In the genomic region with DNA sequence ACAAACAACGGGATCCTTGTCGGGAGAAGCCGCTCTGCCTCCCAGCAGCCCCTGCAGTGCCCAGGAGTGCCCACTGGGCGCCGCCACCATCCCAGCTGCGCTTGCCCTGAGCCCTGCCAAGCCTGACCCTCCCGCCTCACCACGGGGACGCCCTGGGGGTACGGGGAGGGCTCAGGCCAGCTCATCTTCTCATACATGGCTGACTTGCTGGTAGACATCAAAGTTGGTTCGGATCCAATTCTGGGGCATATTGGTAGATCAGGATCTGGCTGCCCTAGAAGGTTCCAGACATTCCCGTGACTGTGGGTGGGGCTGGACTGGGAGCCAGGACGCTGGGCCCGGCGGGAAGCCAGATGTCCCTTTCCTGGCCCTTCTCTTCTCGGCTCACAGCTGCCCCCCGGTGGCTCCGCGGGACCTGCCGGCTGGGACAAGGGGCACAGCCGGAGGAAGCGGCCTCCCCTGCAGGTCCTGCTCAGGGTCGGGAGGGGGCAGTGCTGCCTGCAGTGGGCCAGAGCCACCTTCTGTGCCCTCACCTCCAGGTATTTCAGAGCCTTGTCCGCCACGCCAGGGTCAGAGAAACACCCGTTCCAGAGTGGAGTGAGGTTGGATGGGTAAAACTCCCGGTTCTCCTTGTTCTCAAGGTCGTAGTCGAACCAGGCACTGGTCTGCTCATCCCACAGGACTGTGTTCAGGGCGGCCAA, we compare ENCODE assay signal across 1 cellular context.
A peak's percentile ranks its signal among the peaks of the same experiment; 100 is the strongest.
TF ChIP-seq lines count a peak whose summit lies in the region.

No MANE protein-coding gene starts in this region.

TF ChIP-seq in HepG2, 621 proteins besides CTCF, POLR2A, EP300 and RAD21 (continued from another document and continues in another):
- TF ChIP-seq, protein P1, sequence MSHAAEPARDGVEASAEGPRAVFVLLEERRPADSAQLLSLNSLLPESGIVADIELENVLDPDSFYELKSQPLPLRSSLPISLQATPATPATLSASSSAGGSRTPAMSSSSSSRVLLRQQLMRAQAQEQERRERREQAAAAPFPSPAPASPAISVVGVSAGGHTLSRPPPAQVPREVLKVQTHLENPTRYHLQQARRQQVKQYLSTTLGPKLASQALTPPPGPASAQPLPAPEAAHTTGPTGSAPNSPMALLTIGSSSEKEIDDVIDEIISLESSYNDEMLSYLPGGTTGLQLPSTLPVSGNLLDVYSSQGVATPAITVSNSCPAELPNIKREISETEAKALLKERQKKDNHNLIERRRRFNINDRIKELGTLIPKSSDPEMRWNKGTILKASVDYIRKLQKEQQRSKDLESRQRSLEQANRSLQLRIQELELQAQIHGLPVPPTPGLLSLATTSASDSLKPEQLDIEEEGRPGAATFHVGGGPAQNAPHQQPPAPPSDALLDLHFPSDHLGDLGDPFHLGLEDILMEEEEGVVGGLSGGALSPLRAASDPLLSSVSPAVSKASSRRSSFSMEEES (CRISPR knock-in tag; IDR thresholded peaks at IDR 0.05), result peak; percentile 66
- TF ChIP-seq ZNF350 (CRISPR knock-in tag; IDR thresholded peaks at IDR 0.05; ENCODE audit: borderline replicate concordance, low read depth) (peak; percentile 90), ZNF513 (CRISPR knock-in tag; conservative IDR thresholded peaks at IDR 0.05) (no peak), SNRNP70 (IDR thresholded peaks at IDR 0.05; ENCODE audit: low read depth, low read length) (no peak), ZNF556 (CRISPR knock-in tag; IDR thresholded peaks at IDR 0.05; ENCODE audit: borderline replicate concordance) (no peak; the same call in 1 of the 2 replicates), PLRG1 (conservative IDR thresholded peaks at IDR 0.05) (no peak), ZNF224 (CRISPR knock-in tag; IDR thresholded peaks at IDR 0.05) (peak; percentile 76; the same call in 1 of the 2 replicates), ZNF431 (CRISPR knock-in tag; IDR thresholded peaks at IDR 0.05; ENCODE audit: borderline replicate concordance, low read depth) (no peak), FOSL2 (CRISPR knock-in tag; IDR thresholded peaks at IDR 0.05) (no peak; the same call in 1 of the 2 replicates), IKZF4 (CRISPR knock-in tag; IDR thresholded peaks at IDR 0.05; ENCODE audit: borderline replicate concordance, low read depth, not compliant biosample characterization) (peak; percentile 56), ZNF501 (CRISPR knock-in tag; IDR thresholded peaks at IDR 0.05) (peak; percentile 88), SKI (IDR thresholded peaks at IDR 0.05; ENCODE audit: partially characterized antibody) (no peak), ZNF12 (CRISPR knock-in tag; IDR thresholded peaks at IDR 0.05) (no peak), ARID3A (IDR thresholded peaks at IDR 0.05; ENCODE audit: low read depth, low read length) (no peak), ZNF317 (CRISPR knock-in tag; IDR thresholded peaks at IDR 0.05) (no peak), SRSF9 (IDR thresholded peaks at IDR 0.05; ENCODE audit: borderline replicate concordance, insufficient read depth, low read depth, low read length, poor library complexity, severe bottlenecking) (no peak), ZNF251 (CRISPR knock-in tag; IDR thresholded peaks at IDR 0.05) (no peak), HOXD1 (CRISPR knock-in tag; IDR thresholded peaks at IDR 0.05) (no peak), MXD1 (CRISPR knock-in tag; IDR thresholded peaks at IDR 0.05) (no peak), ZKSCAN8 (CRISPR knock-in tag; IDR thresholded peaks at IDR 0.05; ENCODE audit: borderline replicate concordance) (peak; percentile 41; the same call in 1 of the 2 replicates), MXI1 (IDR thresholded peaks at IDR 0.05; ENCODE audit: borderline replicate concordance, low read depth, low read length) (peak; percentile 8; the same call in 1 of the 3 replicates), HOMEZ (CRISPR knock-in tag; IDR thresholded peaks at IDR 0.05; ENCODE audit: low read depth) (no peak), PLSCR1 (CRISPR knock-in tag; IDR thresholded peaks at IDR 0.05; ENCODE audit: borderline replicate concordance) (no peak), MATR3 (CRISPR knock-in tag; IDR thresholded peaks at IDR 0.05) (no peak), SIX1 (CRISPR knock-in tag; IDR thresholded peaks at IDR 0.05; ENCODE audit: borderline replicate concordance) (0 out of 2 replicates have a peak, but pooled peaks have one; percentile 11), ZNF670 (CRISPR knock-in tag; IDR thresholded peaks at IDR 0.05; ENCODE audit: borderline replicate concordance) (no peak), TBP (CRISPR knock-in tag; IDR thresholded peaks at IDR 0.05) (no peak), ZNF343 (CRISPR knock-in tag; IDR thresholded peaks at IDR 0.05) (peak; percentile 84; the same call in 1 of the 2 replicates), SCMH1 (CRISPR knock-in tag; IDR thresholded peaks at IDR 0.05; ENCODE audit: borderline replicate concordance) (no peak), LCORL (IDR thresholded peaks at IDR 0.05) (no peak), LCORL (CRISPR knock-in tag; IDR thresholded peaks at IDR 0.05) (peak; percentile 92), SMAD3 (CRISPR knock-in tag; IDR thresholded peaks at IDR 0.05) (no peak), SMAD1 (CRISPR knock-in tag; IDR thresholded peaks at IDR 0.05; ENCODE audit: borderline replicate concordance, low read depth) (peak; percentile 40; the same call in 1 of the 2 replicates), SUZ12 (IDR thresholded peaks at IDR 0.05; ENCODE audit: low read depth, low read length) (no peak), HNRNPK (IDR thresholded peaks at IDR 0.05; ENCODE audit: low read depth, low read length, poor library complexity, severe bottlenecking) (no peak), ZNF326 (CRISPR knock-in tag; IDR thresholded peaks at IDR 0.05; ENCODE audit: borderline replicate concordance) (no peak), PHB2 (IDR thresholded peaks at IDR 0.05; ENCODE audit: partially characterized antibody) (no peak)
- TF ChIP-seq, protein P2, sequence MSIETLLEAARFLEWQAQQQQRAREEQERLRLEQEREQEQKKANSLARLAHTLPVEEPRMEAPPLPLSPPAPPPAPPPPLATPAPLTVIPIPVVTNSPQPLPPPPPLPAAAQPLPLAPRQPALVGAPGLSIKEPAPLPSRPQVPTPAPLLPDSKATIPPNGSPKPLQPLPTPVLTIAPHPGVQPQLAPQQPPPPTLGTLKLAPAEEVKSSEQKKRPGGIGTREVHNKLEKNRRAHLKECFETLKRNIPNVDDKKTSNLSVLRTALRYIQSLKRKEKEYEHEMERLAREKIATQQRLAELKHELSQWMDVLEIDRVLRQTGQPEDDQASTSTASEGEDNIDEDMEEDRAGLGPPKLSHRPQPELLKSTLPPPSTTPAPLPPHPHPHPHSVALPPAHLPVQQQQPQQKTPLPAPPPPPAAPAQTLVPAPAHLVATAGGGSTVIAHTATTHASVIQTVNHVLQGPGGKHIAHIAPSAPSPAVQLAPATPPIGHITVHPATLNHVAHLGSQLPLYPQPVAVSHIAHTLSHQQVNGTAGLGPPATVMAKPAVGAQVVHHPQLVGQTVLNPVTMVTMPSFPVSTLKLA (IDR thresholded peaks at IDR 0.05), result no peak
- TF ChIP-seq, protein P3, sequence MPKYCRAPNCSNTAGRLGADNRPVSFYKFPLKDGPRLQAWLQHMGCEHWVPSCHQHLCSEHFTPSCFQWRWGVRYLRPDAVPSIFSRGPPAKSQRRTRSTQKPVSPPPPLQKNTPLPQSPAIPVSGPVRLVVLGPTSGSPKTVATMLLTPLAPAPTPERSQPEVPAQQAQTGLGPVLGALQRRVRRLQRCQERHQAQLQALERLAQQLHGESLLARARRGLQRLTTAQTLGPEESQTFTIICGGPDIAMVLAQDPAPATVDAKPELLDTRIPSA (CRISPR knock-in tag; IDR thresholded peaks at IDR 0.05; ENCODE audit: borderline replicate concordance), result no peak
- TF ChIP-seq, protein P4, sequence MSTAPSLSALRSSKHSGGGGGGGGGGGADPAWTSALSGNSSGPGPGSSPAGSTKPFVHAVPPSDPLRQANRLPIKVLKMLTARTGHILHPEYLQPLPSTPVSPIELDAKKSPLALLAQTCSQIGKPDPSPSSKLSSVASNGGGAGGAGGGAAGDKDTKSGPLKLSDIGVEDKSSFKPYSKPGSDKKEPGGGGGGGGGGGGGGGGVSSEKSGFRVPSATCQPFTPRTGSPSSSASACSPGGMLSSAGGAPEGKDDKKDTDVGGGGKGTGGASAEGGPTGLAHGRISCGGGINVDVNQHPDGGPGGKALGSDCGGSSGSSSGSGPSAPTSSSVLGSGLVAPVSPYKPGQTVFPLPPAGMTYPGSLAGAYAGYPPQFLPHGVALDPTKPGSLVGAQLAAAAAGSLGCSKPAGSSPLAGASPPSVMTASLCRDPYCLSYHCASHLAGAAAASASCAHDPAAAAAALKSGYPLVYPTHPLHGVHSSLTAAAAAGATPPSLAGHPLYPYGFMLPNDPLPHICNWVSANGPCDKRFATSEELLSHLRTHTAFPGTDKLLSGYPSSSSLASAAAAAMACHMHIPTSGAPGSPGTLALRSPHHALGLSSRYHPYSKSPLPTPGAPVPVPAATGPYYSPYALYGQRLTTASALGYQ (CRISPR knock-in tag; IDR thresholded peaks at IDR 0.05), result no peak
- TF ChIP-seq, protein P5, sequence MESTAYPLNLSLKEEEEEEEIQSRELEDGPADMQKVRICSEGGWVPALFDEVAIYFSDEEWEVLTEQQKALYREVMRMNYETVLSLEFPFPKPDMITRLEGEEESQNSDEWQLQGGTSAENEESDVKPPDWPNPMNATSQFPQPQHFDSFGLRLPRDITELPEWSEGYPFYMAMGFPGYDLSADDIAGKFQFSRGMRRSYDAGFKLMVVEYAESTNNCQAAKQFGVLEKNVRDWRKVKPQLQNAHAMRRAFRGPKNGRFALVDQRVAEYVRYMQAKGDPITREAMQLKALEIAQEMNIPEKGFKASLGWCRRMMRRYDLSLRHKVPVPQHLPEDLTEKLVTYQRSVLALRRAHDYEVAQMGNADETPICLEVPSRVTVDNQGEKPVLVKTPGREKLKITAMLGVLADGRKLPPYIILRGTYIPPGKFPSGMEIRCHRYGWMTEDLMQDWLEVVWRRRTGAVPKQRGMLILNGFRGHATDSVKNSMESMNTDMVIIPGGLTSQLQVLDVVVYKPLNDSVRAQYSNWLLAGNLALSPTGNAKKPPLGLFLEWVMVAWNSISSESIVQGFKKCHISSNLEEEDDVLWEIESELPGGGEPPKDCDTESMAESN (CRISPR knock-in tag; conservative IDR thresholded peaks at IDR 0.05), result peak; percentile 75; the same call in 1 of the 2 replicates
